ENCODE assay signal across 8 cellular contexts in the genomic region with DNA sequence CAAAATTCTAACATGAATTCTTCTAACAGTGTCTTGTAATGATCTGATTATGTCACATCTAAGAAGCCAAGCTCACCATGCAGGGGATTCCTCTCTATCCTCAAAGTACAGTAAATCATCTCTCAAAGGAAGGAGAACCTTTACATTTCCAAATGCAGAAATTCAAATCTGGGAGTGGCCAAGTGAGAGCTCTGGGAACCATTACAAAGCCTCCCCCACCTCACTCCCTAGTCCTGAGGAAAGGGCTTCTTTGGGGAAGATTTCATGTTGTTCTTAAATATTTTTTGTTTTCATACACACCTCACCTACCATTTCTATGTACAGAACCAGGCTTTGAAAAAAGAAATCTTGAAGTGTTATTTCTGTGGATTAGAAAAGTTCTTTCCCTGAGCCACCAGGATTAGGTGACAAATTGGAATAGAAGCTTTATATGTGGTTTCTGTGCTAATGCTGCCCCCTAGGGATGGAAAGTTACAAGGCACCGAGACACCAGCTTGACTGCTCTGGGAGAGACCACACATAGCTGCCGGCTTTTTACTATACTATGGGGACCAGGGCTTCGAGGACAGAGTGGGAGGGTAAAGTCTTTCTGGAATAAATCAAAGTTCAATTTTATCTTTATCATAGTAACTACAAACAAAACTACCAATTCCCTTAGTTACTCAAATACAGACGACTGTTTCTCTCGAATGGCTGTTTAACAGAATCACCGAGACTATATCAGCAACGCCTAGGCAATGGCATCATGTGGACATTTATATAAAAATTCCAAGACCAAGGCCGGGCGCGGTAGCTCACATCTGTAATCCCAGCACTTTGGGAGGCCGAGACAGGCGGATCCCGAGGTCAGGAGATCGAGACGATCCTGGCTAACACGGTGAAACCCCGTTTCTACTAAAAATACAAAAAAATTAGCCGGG.
DNase-seq lines count a peak whose midpoint lies in the region; ATAC-seq lines count a peak whose summit lies in the region.

No MANE protein-coding gene starts in this region.

- H3K9ac ChIP-seq in NT2/D1 (ENCODE audit: insufficient read length, low read depth) = no peak overlapping the region

- peaks cover 0 to 33% (median 0%) of the 10 kb centered on the region in 5 donors for H3K36me3 Mint-ChIP-seq in naive thymus-derived CD4-positive, alpha-beta T cell

- peaks cover 33% of the 10 kb centered on the region for H3K36me3 ChIP-seq in NT2/D1 (ENCODE audit: insufficient read depth, insufficient read length, low read length)
- H3K36me3 ChIP-seq in naive thymus-derived CD4-positive, alpha-beta T cell (ENCODE audit: control insufficient read depth in 2 of 3, insufficient read depth in 3 of 3, low read length in 3 of 3) = peaks cover 0 to 45% (median 5%) of the 10 kb centered on the region in 3 experiments

- H3K4me1 ChIP-seq in NT2/D1 (ENCODE audit: insufficient read depth, insufficient read length) = peaks cover 10% of the 10 kb centered on the region
- H3K4me1 ChIP-seq in naive thymus-derived CD4-positive, alpha-beta T cell (ENCODE audit: control insufficient read depth in 2 of 2, insufficient read depth in 2 of 2, low read length in 2 of 2) = peaks cover 0 to 5% of the 10 kb centered on the region in 2 donors

- no peaks in the 10 kb centered on the region for H3K9me3 ChIP-seq in NT2/D1 (ENCODE audit: insufficient read depth, low read length)
- H3K9me3 ChIP-seq in naive thymus-derived CD4-positive, alpha-beta T cell (ENCODE audit: control insufficient read depth in 2 of 3, low read length in 3 of 3) = no peaks in the 10 kb centered on the region

- intact Hi-C loops in naive thymus-derived CD4-positive, alpha-beta T cell (cut with micrococcal nuclease) = loop anchor here (1.0 to 10.0 kb wide), 6 partner anchors 22 to 301 kb away; no protein-coding TSS in a partner anchor

- no peak overlapping the region for H3K4me3 ChIP-seq in NT2/D1 (ENCODE audit: insufficient read length, low read depth)
- H3K4me3 ChIP-seq in naive thymus-derived CD4-positive, alpha-beta T cell (ENCODE audit: low read length) = no peak overlapping the region

- H3K27ac Mint-ChIP-seq in naive thymus-derived CD4-positive, alpha-beta T cell = peak overlapping the region in 8 of 9 donors; percentile 19 to 93 (median 44)

- ATAC-seq in esophagus mucosa (peak; percentile 80), GM19463 (IDR thresholded peaks at IDR 0.05; ENCODE audit: unreplicated experiment) (no peak)
- ATAC-seq in naive thymus-derived CD4-positive, alpha-beta T cell = peak; percentile 84

- DNase-seq in DMS114 treated with DMSO at 0.1 percent for 48 hours (lab: John Stamatoyannopoulos, UW; ENCODE audit: unreplicated experiment) (peak; percentile 66), HuH-7 (ENCODE audit: low spot score) (peak; percentile 79), NT2/D1 (ENCODE audit: low read depth, low spot score) (peak; percentile 86), activated T-cell treated with anti-CD3 and anti-CD28 coated beads for 24 hours (ENCODE audit: low read depth) (peak; percentile 49)
- DNase-seq in naive thymus-derived CD4-positive, alpha-beta T cell = peak in 8 of 9 donors; percentile 43 to 71 (median 58)
- DNase-seq in stimulated activated naive CD4-positive, alpha-beta T cell (lab: John Stamatoyannopoulos, UW) = peak in 5 of 6 experiments; percentile 19 to 69 (median 51)

- no peak overlapping the region for H3K27ac ChIP-seq in naive thymus-derived CD4-positive, alpha-beta T cell (ENCODE audit: low read depth, low read length)

- no peak overlapping the region for H3K4me3 Mint-ChIP-seq in naive thymus-derived CD4-positive, alpha-beta T cell

- CTCF ChIA-PET in naive thymus-derived CD4-positive, alpha-beta T cell (lab: Charles Lee) = interaction anchor here (0.6 to 4.2 kb wide), 20 partner anchors 9 to 181 kb away, joined by 3 to 31 read pairs (median 4); no protein-coding TSS in a partner anchor

- POLR2A ChIA-PET in naive thymus-derived CD4-positive, alpha-beta T cell (lab: Charles Lee) = interaction anchor here (0.7 to 1.3 kb wide), 10 partner anchors 23 to 170 kb away, joined by 3 to 6 read pairs (median 4); no protein-coding TSS in a partner anchor

- peaks cover 6 to 25% (median 24%) of the 10 kb centered on the region in 7 donors for H3K4me1 Mint-ChIP-seq in naive thymus-derived CD4-positive, alpha-beta T cell

- H3K9me3 Mint-ChIP-seq in naive thymus-derived CD4-positive, alpha-beta T cell = no peaks in the 10 kb centered on the region

- no peaks in the 10 kb centered on the region for H3K27me3 Mint-ChIP-seq in naive thymus-derived CD4-positive, alpha-beta T cell

- no peaks in the 10 kb centered on the region for H3K27me3 ChIP-seq in NT2/D1 (ENCODE audit: insufficient read depth, insufficient read length)
- H3K27me3 ChIP-seq in naive thymus-derived CD4-positive, alpha-beta T cell (ENCODE audit: control insufficient read depth in 2 of 2, insufficient read depth in 2 of 2, low read length in 2 of 2) = no peaks in the 10 kb centered on the region
